26 cellular contexts compared by ENCODE assay signal in the genomic region with DNA sequence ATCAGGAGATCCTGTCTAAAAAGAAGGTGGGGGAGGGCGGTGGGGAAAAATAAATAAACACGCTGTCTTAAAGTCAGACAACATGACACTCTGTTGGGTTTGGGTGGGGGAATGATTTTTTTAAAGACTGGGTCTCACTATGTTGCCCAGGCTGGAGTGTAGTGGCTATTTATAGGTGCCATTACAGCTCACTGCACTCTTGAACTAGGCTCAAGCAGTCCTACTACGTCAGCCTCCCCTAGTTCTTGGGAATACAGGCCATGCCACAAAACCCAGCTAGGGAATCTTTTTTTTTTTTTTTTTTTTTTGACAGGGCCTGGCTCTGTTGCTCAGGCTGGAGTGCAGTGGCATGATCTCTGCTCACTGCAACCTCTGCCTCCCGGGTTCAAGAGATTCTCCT.
"Had no signal": no experiment of that assay in that cellular context is flagged by ENCODE, and none has a peak within 500 bp of the region (broad histone marks: within the 10 kb centered on the region; RNA-seq: fewer than 3 reads in every experiment).

No MANE protein-coding gene starts in this region.

- H3K36me3 ChIP-seq: uterus had no signal

- H3K27ac Mint-ChIP-seq: activated CD4-positive, alpha-beta memory T cell treated with anti-CD3 and anti-CD28 coated beads, Interleukin-2, amount 10 ng/mL, durations not matched to agents 7 days and 5 days; activated naive CD8-positive, alpha-beta T cell treated with anti-CD3 and anti-CD28 coated beads, Interleukin-2, amount 50 U/mL, for 24 hours; activated T-helper 1 cell treated with anti-CD3 and anti-CD28 coated beads, Interleukin-12 subunit alpha, Interleukin-12 subunit beta, Interleukin-2, Interleukin-4 antibody, amounts not matched to agents 30 ng/mL and 10 ng/mL and 1 ng/mL, durations not matched to agents 14 hours and 24 hours and 36 hours; endodermal cell; natural killer cell treated with Interleukin-12 subunit alpha and Interleukin-12 subunit beta and Interleukin-15 and Interleukin-18, amount 100 ng/mL, for 72 hours; stimulated activated effector memory CD8-positive, alpha-beta T cell treated with anti-CD3 and anti-CD28 coated beads, Interleukin-12 subunit alpha, Interleukin-12 subunit beta, amount 100 ng/mL, for 72 hours; T-helper 17 cell had no signal

- H3K4me1 ChIP-seq: uterus had no signal

- DNase-seq: activated CD4-positive, alpha-beta memory T cell treated with anti-CD3 and anti-CD28 coated beads, Interleukin-2, amount 10 ng/mL, durations not matched to agents 7 days and 5 days; activated CD4-positive, alpha-beta T cell treated with anti-CD3 and anti-CD28 coated beads for 48 hours; activated gamma-delta T cell; activated naive CD4-positive, alpha-beta T cell treated with anti-CD3 and anti-CD28 coated beads, Interleukin-2, amount 50 U/mL, for 16 hours; activated naive CD8-positive, alpha-beta T cell treated with anti-CD3 and anti-CD28 coated beads, Interleukin-2, amount 50 U/mL, for 24 hours; brain microvascular endothelial cell; caudate nucleus; dorsolateral prefrontal cortex; endodermal cell; head of caudate nucleus; hypothalamus; left ventricle myocardium inferior; pancreas; psoas muscle; stimulated activated CD4-positive, alpha-beta T cell treated with anti-CD3 and anti-CD28 coated beads, Interleukin-2, amount 100 ng/mL, for 24 hours; stomach; T-helper 17 cell; trophoblast cell; uterus had no signal

- ATAC-seq: activated naive CD8-positive, alpha-beta T cell treated with anti-CD3 and anti-CD28 coated beads, Interleukin-2, amount 50 U/mL, for 24 hours; gastroesophageal sphincter; natural killer cell treated with Interleukin-12 subunit alpha and Interleukin-12 subunit beta and Interleukin-15 and Interleukin-18, amount 100 ng/mL, for 72 hours; pancreas; psoas muscle; stimulated activated effector memory CD8-positive, alpha-beta T cell treated with anti-CD3 and anti-CD28 coated beads, Interleukin-12 subunit alpha, Interleukin-12 subunit beta, amount 100 ng/mL, for 72 hours; T-helper 17 cell had no signal

- H3K27me3 Mint-ChIP-seq: activated CD4-positive, alpha-beta memory T cell treated with anti-CD3 and anti-CD28 coated beads, Interleukin-2, amount 10 ng/mL, durations not matched to agents 7 days and 5 days; activated naive CD8-positive, alpha-beta T cell treated with anti-CD3 and anti-CD28 coated beads, Interleukin-2, amount 50 U/mL, for 24 hours; natural killer cell treated with Interleukin-12 subunit alpha and Interleukin-12 subunit beta and Interleukin-15 and Interleukin-18, amount 100 ng/mL, for 72 hours; T-helper 17 cell had no signal

- H3K4me3 Mint-ChIP-seq: activated CD4-positive, alpha-beta memory T cell treated with anti-CD3 and anti-CD28 coated beads, Interleukin-2, amount 10 ng/mL, durations not matched to agents 7 days and 5 days; activated naive CD8-positive, alpha-beta T cell treated with anti-CD3 and anti-CD28 coated beads, Interleukin-2, amount 50 U/mL, for 24 hours; activated T-helper 1 cell treated with anti-CD3 and anti-CD28 coated beads, Interleukin-12 subunit alpha, Interleukin-12 subunit beta, Interleukin-2, Interleukin-4 antibody, amounts not matched to agents 30 ng/mL and 10 ng/mL and 1 ng/mL, durations not matched to agents 14 hours and 24 hours and 36 hours; endodermal cell; natural killer cell treated with Interleukin-12 subunit alpha and Interleukin-12 subunit beta and Interleukin-15 and Interleukin-18, amount 100 ng/mL, for 72 hours; stimulated activated effector memory CD8-positive, alpha-beta T cell treated with anti-CD3 and anti-CD28 coated beads, Interleukin-12 subunit alpha, Interleukin-12 subunit beta, amount 100 ng/mL, for 72 hours; T-helper 17 cell had no signal

- H3K9me3 ChIP-seq: gastroesophageal sphincter, left ventricle myocardium inferior, pancreas, psoas muscle, right atrium auricular region, stomach, suprapubic skin, uterus had no signal

- H3K27me3 ChIP-seq: brain microvascular endothelial cell, dorsolateral prefrontal cortex, gastroesophageal sphincter, pancreas, right atrium auricular region, stomach, suprapubic skin, uterus had no signal

- H3K4me3 ChIP-seq: dorsolateral prefrontal cortex, gastroesophageal sphincter, left ventricle myocardium inferior, pancreas, psoas muscle, right atrium auricular region, skin epidermis, stomach, suprapubic skin, uterus had no signal

- H3K9me3 Mint-ChIP-seq: activated CD4-positive, alpha-beta memory T cell treated with anti-CD3 and anti-CD28 coated beads, Interleukin-2, amount 10 ng/mL, durations not matched to agents 7 days and 5 days; activated naive CD8-positive, alpha-beta T cell treated with anti-CD3 and anti-CD28 coated beads, Interleukin-2, amount 50 U/mL, for 24 hours; activated T-helper 1 cell treated with anti-CD3 and anti-CD28 coated beads, Interleukin-12 subunit alpha, Interleukin-12 subunit beta, Interleukin-2, Interleukin-4 antibody, amounts not matched to agents 30 ng/mL and 10 ng/mL and 1 ng/mL, durations not matched to agents 14 hours and 24 hours and 36 hours; endodermal cell; natural killer cell treated with Interleukin-12 subunit alpha and Interleukin-12 subunit beta and Interleukin-15 and Interleukin-18, amount 100 ng/mL, for 72 hours; stimulated activated effector memory CD8-positive, alpha-beta T cell treated with anti-CD3 and anti-CD28 coated beads, Interleukin-12 subunit alpha, Interleukin-12 subunit beta, amount 100 ng/mL, for 72 hours had no signal

- H3K27ac ChIP-seq: dorsolateral prefrontal cortex, left ventricle myocardium inferior, psoas muscle, right atrium auricular region, skin epidermis, suprapubic skin had no signal
